11 cellular contexts compared by ENCODE assay signal in the genomic region with DNA sequence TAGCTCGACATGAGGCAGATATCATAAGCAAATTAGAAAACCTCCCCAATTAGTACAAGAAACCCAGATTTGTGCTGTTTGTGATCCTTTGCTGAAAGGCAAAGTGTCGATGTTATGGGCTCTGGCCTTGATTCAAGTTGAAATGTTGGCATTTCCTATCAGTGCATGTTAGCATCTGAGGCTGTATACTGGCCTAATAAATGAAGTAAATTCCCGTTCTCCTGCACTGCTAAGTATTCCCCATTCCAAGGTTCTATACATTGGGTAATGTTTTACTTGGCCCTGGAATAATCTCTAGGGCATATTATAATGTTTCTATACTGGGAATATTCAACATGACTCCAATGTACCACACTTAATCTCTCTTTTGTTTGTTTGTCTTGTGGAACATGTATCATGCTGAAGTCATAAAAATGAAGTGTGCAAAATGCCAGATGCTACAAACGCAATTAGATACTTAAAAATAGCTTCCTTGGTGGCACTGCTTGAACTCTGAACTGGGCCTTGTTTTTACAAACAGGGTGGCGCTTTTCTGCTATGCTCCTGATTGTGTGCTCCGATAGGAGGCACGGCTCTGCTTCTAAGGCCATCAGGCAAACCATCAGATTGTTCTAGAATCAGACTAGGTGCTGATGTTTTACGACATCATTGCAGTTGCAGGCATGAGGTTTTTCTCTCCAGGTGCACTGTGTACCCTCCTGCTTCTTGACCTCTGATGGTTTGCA.
DNase-seq lines count a peak whose midpoint lies in the region; ATAC-seq and TF ChIP-seq lines count a peak whose summit lies in the region.
"Had no signal": no experiment of that assay in that cellular context is flagged by ENCODE, and none has a peak within 500 bp of the region (broad histone marks: within the 10 kb centered on the region; RNA-seq: fewer than 3 reads in every experiment).

No MANE protein-coding gene starts in this region.

- peak overlapping the region; percentile 45 to 66 (median 45) for H3K27ac Mint-ChIP-seq in nephron
- H3K27ac Mint-ChIP-seq in naive thymus-derived CD4-positive, alpha-beta T cell = no peak overlapping the region
- H3K27ac Mint-ChIP-seq: activated T-cell treated with anti-CD3 and anti-CD28 coated beads, Interleukin-2, amount 50 U/mL, for 24 hours had no signal

- ATAC-seq in gastroesophageal sphincter = no peak
- no peak for ATAC-seq in naive thymus-derived CD4-positive, alpha-beta T cell
- ATAC-seq in HG03108 (IDR thresholded peaks at IDR 0.05; ENCODE audit: unreplicated experiment) = no peak

- H3K27me3 ChIP-seq in duodenal mucosa (ENCODE audit: control insufficient read depth in 1 of 2, insufficient read depth in 2 of 2, low read length in 2 of 2) (no peaks in the 10 kb centered on the region), gastroesophageal sphincter (no peaks in the 10 kb centered on the region)
- no peaks in the 10 kb centered on the region for H3K27me3 ChIP-seq in naive thymus-derived CD4-positive, alpha-beta T cell (ENCODE audit: control insufficient read depth in 2 of 2, insufficient read depth in 2 of 2, low read length in 2 of 2)

- H3K9me3 ChIP-seq in duodenal mucosa (ENCODE audit: control insufficient read depth in 1 of 2, low read length in 2 of 2) = no peaks in the 10 kb centered on the region
- peaks cover 0 to 10% (median 0%) of the 10 kb centered on the region in 3 donors for H3K9me3 ChIP-seq in gastroesophageal sphincter
- H3K9me3 ChIP-seq in naive thymus-derived CD4-positive, alpha-beta T cell (ENCODE audit: control insufficient read depth in 2 of 3, low read length in 3 of 3) = no peaks in the 10 kb centered on the region

- H3K4me1 Mint-ChIP-seq in nephron = peaks cover 47% of the 10 kb centered on the region
- no peaks in the 10 kb centered on the region for H3K4me1 Mint-ChIP-seq in naive thymus-derived CD4-positive, alpha-beta T cell

- in situ Hi-C loops in G401 (cut with HindIII; ENCODE audit: low sequenced_read_pairs) = no loop called here

- POLR2A ChIA-PET in naive thymus-derived CD4-positive, alpha-beta T cell (lab: Charles Lee) = no interaction called here

- no peaks in the 10 kb centered on the region for H3K36me3 ChIP-seq in duodenal mucosa (ENCODE audit: control insufficient read depth in 1 of 2, insufficient read depth in 2 of 2, low read length in 2 of 2)
- H3K36me3 ChIP-seq in gastroesophageal sphincter = no peaks in the 10 kb centered on the region
- H3K36me3 ChIP-seq in naive thymus-derived CD4-positive, alpha-beta T cell (ENCODE audit: control insufficient read depth in 2 of 3, insufficient read depth in 3 of 3, low read length in 3 of 3) = no peaks in the 10 kb centered on the region

- intact Hi-C loops in naive thymus-derived CD4-positive, alpha-beta T cell (cut with micrococcal nuclease) = no loop called here

- TF ChIP-seq EP300 in gastroesophageal sphincter (IDR thresholded peaks at IDR 0.05) = no peak

- no peaks in the 10 kb centered on the region for H3K27me3 Mint-ChIP-seq in nephron (ENCODE audit: low read depth)
- no peaks in the 10 kb centered on the region for H3K27me3 Mint-ChIP-seq in naive thymus-derived CD4-positive, alpha-beta T cell
- H3K27me3 Mint-ChIP-seq: activated T-cell treated with anti-CD3 and anti-CD28 coated beads, Interleukin-2, amount 50 U/mL, for 24 hours had no signal

- H3K36me3 Mint-ChIP-seq in nephron (ENCODE audit: low read depth) = peaks cover 14% of the 10 kb centered on the region
- peaks cover 3 to 41% (median 23%) of the 10 kb centered on the region in 5 donors for H3K36me3 Mint-ChIP-seq in naive thymus-derived CD4-positive, alpha-beta T cell

- 59 to 60% methylated on average over 8 of the region's 8 CpGs for whole genome bisulfite sequencing in gastroesophageal sphincter (ENCODE audit: low coverage in 1 of 2), 2 donors

- TF ChIP-seq CTCF in nephron (IDR thresholded peaks at IDR 0.05; ENCODE audit: unreplicated experiment in 3 of 3) (no peak), gastroesophageal sphincter (IDR thresholded peaks at IDR 0.05) (no peak)

- CTCF ChIA-PET in naive thymus-derived CD4-positive, alpha-beta T cell (lab: Charles Lee) = no interaction called here

- DNase-seq in DMS 273 (lab: John Stamatoyannopoulos, UW; ENCODE audit: unreplicated experiment) (peak; percentile 59), HT-29 (ENCODE audit: low spot score) (peak; percentile 80), G401 (ENCODE audit: low spot score) (no peak)
- DNase-seq in naive thymus-derived CD4-positive, alpha-beta T cell = no peak
- DNase-seq: activated T-cell treated with anti-CD3 and anti-CD28 coated beads, Interleukin-2, amount 50 U/mL, for 24 hours; cerebellar nuclear complex; COR-L47 had no signal

- peak overlapping the region in 1 of 3 experiments; percentile 17 for H3K4me3 Mint-ChIP-seq in nephron
- H3K4me3 Mint-ChIP-seq in naive thymus-derived CD4-positive, alpha-beta T cell = no peak overlapping the region
- H3K4me3 Mint-ChIP-seq: activated T-cell treated with anti-CD3 and anti-CD28 coated beads, Interleukin-2, amount 50 U/mL, for 24 hours had no signal

- peaks cover 17% of the 10 kb centered on the region for H3K9me3 Mint-ChIP-seq in nephron
- H3K9me3 Mint-ChIP-seq in naive thymus-derived CD4-positive, alpha-beta T cell = peaks cover under 1 to 23% (median 9%) of the 10 kb centered on the region in 11 donors

- peak overlapping the region in 1 of 2 donors; percentile 50 for H3K4me3 ChIP-seq in duodenal mucosa (ENCODE audit: low read depth in 1 of 2, low read length in 2 of 2)
- H3K4me3 ChIP-seq in gastroesophageal sphincter = no peak overlapping the region
- no peak overlapping the region for H3K4me3 ChIP-seq in naive thymus-derived CD4-positive, alpha-beta T cell (ENCODE audit: low read length)

- TF ChIP-seq POLR2A in gastroesophageal sphincter (IDR thresholded peaks at IDR 0.05) = no peak

- H3K9ac ChIP-seq in duodenal mucosa (ENCODE audit: low read depth in 1 of 2, low read length in 2 of 2) = peak overlapping the region; percentile 0 to 60

- H3K4me1 ChIP-seq in duodenal mucosa (ENCODE audit: control insufficient read depth in 1 of 2, insufficient read depth in 2 of 2, low read length in 2 of 2) (peaks cover 17 to 21% of the 10 kb centered on the region in 2 donors), gastroesophageal sphincter (peaks cover 0 to 11% (median 0%) of the 10 kb centered on the region in 3 donors)
- no peaks in the 10 kb centered on the region for H3K4me1 ChIP-seq in naive thymus-derived CD4-positive, alpha-beta T cell (ENCODE audit: control insufficient read depth in 2 of 2, insufficient read depth in 2 of 2, low read length in 2 of 2)

- H3K27ac ChIP-seq in duodenal mucosa (ENCODE audit: low read depth, low read length) = no peak overlapping the region
- H3K27ac ChIP-seq in gastroesophageal sphincter = peak overlapping the region in 2 of 4 donors; percentile 7 to 29
- no peak overlapping the region for H3K27ac ChIP-seq in naive thymus-derived CD4-positive, alpha-beta T cell (ENCODE audit: low read depth, low read length)

Comparison
In these comparisons a context has a peak if more than half of its experiments do, and no peak if none do; other contexts are left out.
1. DNase-seq: peak in DMS 273 (single experiment) and HT-29 (single experiment); none in naive thymus-derived CD4-positive, alpha-beta T cell (0 of 9) and G401 (single experiment).
2. H3K27ac Mint-ChIP-seq: peak in nephron (3 of 3); none in naive thymus-derived CD4-positive, alpha-beta T cell (0 of 9).